Comparison of ENCODE assay signal across 16 cellular contexts in the genomic region with DNA sequence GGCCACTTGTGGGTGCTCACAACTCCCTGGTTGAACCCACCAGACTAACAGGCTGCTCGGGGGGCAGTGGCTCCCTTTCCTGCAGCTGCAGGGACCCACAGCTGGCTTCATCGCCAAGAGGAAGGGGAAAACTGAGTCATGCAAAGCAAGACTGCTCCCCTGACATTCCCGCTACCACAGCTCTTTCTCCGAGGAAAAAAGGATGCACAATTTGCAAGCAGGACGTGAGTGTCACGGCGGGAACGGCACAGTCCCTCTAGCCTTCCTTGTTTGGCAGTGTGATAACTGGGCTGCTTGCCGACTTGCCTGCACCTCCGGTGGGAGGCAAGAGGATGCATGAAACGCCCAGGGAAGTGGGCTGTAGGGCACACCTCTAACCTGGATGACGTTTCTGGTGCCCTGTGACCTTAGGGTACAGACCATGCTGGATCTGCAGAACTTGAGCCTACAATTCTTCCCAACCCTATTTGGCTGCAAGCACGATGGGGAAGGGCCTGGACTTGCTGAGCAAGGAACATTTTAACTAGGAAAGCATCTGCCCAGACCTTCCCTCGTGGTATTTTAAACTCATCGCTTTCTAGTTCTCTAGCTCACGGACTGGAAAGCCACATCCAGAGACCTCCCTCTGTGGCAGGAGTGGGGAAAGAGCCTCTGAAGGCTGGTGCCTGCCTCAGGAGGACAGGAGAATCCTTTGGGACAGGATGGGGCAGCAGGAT. TPM values are rescaled to one million over a fixed set of nuclear protein-coding genes. Genes with fewer than 3 reads are reported as not detected.
A peak's percentile ranks its signal among the peaks of the same experiment; 100 is the strongest.
DNase-seq lines count a peak whose midpoint lies in the region; ATAC-seq lines count a peak whose summit lies in the region.
"Had no signal": no experiment of that assay in that cellular context is flagged by ENCODE, and none has a peak within 500 bp of the region (broad histone marks: within the 10 kb centered on the region; RNA-seq: fewer than 3 reads in every experiment).

No MANE protein-coding gene starts in this region.

- peaks cover 42% of the 10 kb centered on the region for H3K4me1 ChIP-seq in GM23248 (ENCODE audit: insufficient read depth)
- H3K4me1 ChIP-seq: right lobe of liver had no signal

- H3K27ac ChIP-seq in GM23248 = no peak overlapping the region
- H3K27ac ChIP-seq in skin epidermis = peak overlapping the region in 14 of 21 experiments; percentile 15 to 73 (median 47)
- H3K27ac ChIP-seq: KMS-11, right lobe of liver had no signal

- ATAC-seq in HG02678 (IDR thresholded peaks at IDR 0.05; ENCODE audit: unreplicated experiment) (no peak), HG02763 (IDR thresholded peaks at IDR 0.05; ENCODE audit: unreplicated experiment) (no peak)
- ATAC-seq: activated naive CD8-positive, alpha-beta T cell treated with anti-CD3 and anti-CD28 coated beads, Interleukin-2, amount 50 U/mL, for 24 hours; Panc1 had no signal

- H2AFZ ChIP-seq in GM23248 = no peak overlapping the region

- 35 to 36% methylated on average over 16 of the region's 16 CpGs for WGBS in GM23248 (ENCODE audit: low coverage in 1 of 2, low lambda C conversion rate in 2 of 2, missing lambda C conversion rate in 2 of 2), 2 experiments

- no peak overlapping the region for H3K4me2 ChIP-seq in GM23248 (ENCODE audit: unreplicated experiment)
- H3K4me2 ChIP-seq: KMS-11 had no signal

- peaks cover 94% of the 10 kb centered on the region for H3K79me2 ChIP-seq in GM23248 (ENCODE audit: insufficient read depth)

- H3K36me3 ChIP-seq in GM23248 (ENCODE audit: low read depth) = no peaks in the 10 kb centered on the region
- H3K36me3 ChIP-seq: right lobe of liver had no signal

- no peak overlapping the region for H3K9ac ChIP-seq in GM23248
- H3K9ac ChIP-seq: KMS-11 had no signal

- no peaks in the 10 kb centered on the region for H4K20me1 ChIP-seq in GM23248 (ENCODE audit: insufficient read depth)

- H3K4me3 ChIP-seq in GM23248 = no peak overlapping the region
- no peak overlapping the region for H3K4me3 ChIP-seq in skin epidermis
- H3K4me3 ChIP-seq: right lobe of liver had no signal

- H3F3A ChIP-seq in GM23248 (ENCODE audit: insufficient read depth) = peaks cover 37% of the 10 kb centered on the region

- DNase-seq in GM23248 (peak; percentile 18), dermis blood vessel endothelial cell (peak; percentile 80), lung microvascular endothelial cell (ENCODE audit: low read depth in 2 of 2) (peak; percentile 52 to 86), NOMO-1 (lab: John Stamatoyannopoulos, UW; ENCODE audit: unreplicated experiment in 2 of 2) (no peak), iPS-NIHi7 (ENCODE audit: extremely low spot score) (no peak)
- DNase-seq: activated naive CD8-positive, alpha-beta T cell treated with anti-CD3 and anti-CD28 coated beads, Interleukin-2, amount 50 U/mL, for 24 hours; Calu3; naive B cell; NCI-H1694; NCI-H526 treated with DMSO at 0.1 percent for 48 hours; right lobe of liver had no signal

- in situ Hi-C loops in GM23248 (cut with MboI) = no loop called here

- no peaks in the 10 kb centered on the region for H3K27me3 ChIP-seq in GM23248 (replicated peaks; ENCODE audit: insufficient read depth)
- H3K27me3 ChIP-seq: right lobe of liver had no signal

- H3K9me2 ChIP-seq in GM23248 (ENCODE audit: insufficient read depth) = no peaks in the 10 kb centered on the region

- no peaks in the 10 kb centered on the region for H3K9me3 ChIP-seq in GM23248 (ENCODE audit: low read depth)
- H3K9me3 ChIP-seq: right lobe of liver had no signal

RNA-seq across cellular contexts. Expression of a gene that starts 7.8 kb away (rescaled TPM):
- total RNA-seq in GM23248 (2014; rRNA removed; shearing (Covaris generic)) = 19.8 and 20.7 TPM in 2 replicates
- polyA plus RNA-seq in GM23248 (2016; fragmentation: Nextera tagmentation; extraction: Ambion mirVana) = 15.2 and 15.5 TPM in 2 replicates
- total RNA-seq in dermis blood vessel endothelial cell = 15.0 and 29.4 TPM in 2 replicates
- total RNA-seq in lung microvascular endothelial cell = 13.5 and 15.3 TPM in 2 replicates

Comparison
In these comparisons a context has a peak if more than half of its experiments do, and no peak if none do; other contexts are left out.
1. DNase-seq: peak in GM23248 (single experiment), dermis blood vessel endothelial cell (single experiment) and lung microvascular endothelial cell (2 of 2); none in NOMO-1 (0 of 2) and iPS-NIHi7 (single experiment).